Comparison of ENCODE assay signal across 1 cellular context in genomic region chr13:27044837-27045570, GRCh38.
TF ChIP-seq lines count a peak whose summit lies in the region.

No MANE protein-coding gene starts in this region.

TF ChIP-seq in H1, 55 proteins besides CTCF, POLR2A, EP300 and RAD21 (continued from another document):
- TF ChIP-seq CHD7 (IDR thresholded peaks at IDR 0.05; ENCODE audit: insufficient replicate concordance, low read length) (no peak), BACH1 (IDR thresholded peaks at IDR 0.05; ENCODE audit: low read length) (no peak), SIN3A (conservative IDR thresholded peaks at IDR 0.05 in 1 of 2, IDR thresholded peaks at IDR 0.05 in 1 of 2; ENCODE audit: low read depth in 1 of 2, low read length in 2 of 2) (no peak), ZNF274 (IDR thresholded peaks at IDR 0.05; ENCODE audit: borderline replicate concordance, extremely low read depth, low read length) (no peak), E2F6 (IDR thresholded peaks at IDR 0.05) (no peak), TEAD4 (IDR thresholded peaks at IDR 0.05; ENCODE audit: low read depth, low read length) (no peak), GTF2F1 (IDR thresholded peaks at IDR 0.05; ENCODE audit: borderline replicate concordance, low read depth, low read length) (no peak), SP2 (IDR thresholded peaks at IDR 0.05; ENCODE audit: low read length) (no peak), MAFK (IDR thresholded peaks at IDR 0.05; ENCODE audit: low read depth, low read length) (no peak), EGR1 (IDR thresholded peaks at IDR 0.05; ENCODE audit: borderline replicate concordance, low read depth, low read length) (no peak), JUN (IDR thresholded peaks at IDR 0.05; ENCODE audit: low read depth, low read length) (no peak), CEBPB (IDR thresholded peaks at IDR 0.05; ENCODE audit: low read depth, low read length) (no peak)
TF ChIP-seq in H1: peak in this region for 0.
